Comparison of ENCODE assay signal across 8 cellular contexts in the genomic region with DNA sequence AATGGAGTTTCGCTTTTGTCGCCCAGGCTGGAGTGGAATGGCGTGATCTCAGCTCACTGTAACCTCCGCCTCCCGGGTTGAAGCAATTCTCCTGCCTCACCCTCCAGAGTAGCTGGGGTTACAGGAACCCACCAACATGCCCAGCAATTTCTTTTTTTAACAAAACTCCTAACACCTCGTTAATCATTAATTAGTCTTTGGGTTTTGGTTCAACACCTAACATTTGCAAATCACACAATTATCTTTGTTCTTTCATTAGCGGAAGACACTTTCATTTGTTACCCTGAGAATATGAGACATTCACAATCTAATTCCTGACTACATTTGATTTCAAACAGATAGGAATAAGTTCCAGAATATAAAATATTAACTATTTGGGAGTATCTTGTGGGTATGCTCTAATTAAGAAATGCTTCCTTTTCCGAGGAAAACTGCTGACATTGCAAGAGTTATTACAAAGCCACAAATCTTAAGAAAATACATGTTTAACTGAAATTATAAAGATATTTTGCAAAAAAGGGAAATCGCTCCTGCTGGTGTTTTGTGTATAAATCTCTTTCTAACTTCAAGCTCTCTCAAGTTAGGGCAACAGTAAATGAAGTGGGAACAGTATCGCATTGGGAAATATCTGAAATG. TPM values are rescaled to one million over a fixed set of nuclear protein-coding genes. Genes with fewer than 3 reads are reported as not detected.
DNase-seq lines count a peak whose midpoint lies in the region; ATAC-seq, FAIRE-seq and TF ChIP-seq lines count a peak whose summit lies in the region.

No MANE protein-coding gene starts in this region.

- no peak for FAIRE-seq in endothelial cell of umbilical vein (lab: Jason Lieb, UNC)

- no peaks in the 10 kb centered on the region for H3K27me3 ChIP-seq in CD8-positive, alpha-beta T cell (ENCODE audit: insufficient read depth, low read length)
- no peaks in the 10 kb centered on the region for H3K27me3 ChIP-seq in NT2/D1 (ENCODE audit: insufficient read depth, insufficient read length)
- no peaks in the 10 kb centered on the region for H3K27me3 ChIP-seq in endothelial cell of umbilical vein (ENCODE audit: control insufficient read depth in 2 of 2, insufficient read depth in 2 of 2, low read length in 2 of 2)
- H3K27me3 ChIP-seq in ovary: no peaks in the 10 kb centered on the region

- peak overlapping the region; percentile 79 for H3K4me3 ChIP-seq in CD8-positive, alpha-beta T cell (ENCODE audit: low read depth, low read length)
- H3K4me3 ChIP-seq in NT2/D1 (ENCODE audit: insufficient read length, low read depth) (peak overlapping the region; percentile 78), endothelial cell of umbilical vein (replicated peaks in 1 of 3; ENCODE audit: insufficient read depth in 1 of 3, low read depth in 1 of 3, low read length in 3 of 3) (peak overlapping the region in 2 of 3 experiments; percentile 89 to 97), ovary (peak overlapping the region; percentile 92)

- H3K9me3 Mint-ChIP-seq in CD8-positive, alpha-beta T cell: no peaks in the 10 kb centered on the region

- no peak for TF ChIP-seq CTCF in CD8-positive, alpha-beta T cell (IDR thresholded peaks at IDR 0.05)
- TF ChIP-seq CTCF in endothelial cell of umbilical vein (IDR thresholded peaks at IDR 0.05; ENCODE audit: extremely low read depth in 1 of 2, insufficient read depth in 1 of 2, low read depth in 1 of 2, low read length in 2 of 2) (no peak), ovary (IDR thresholded peaks at IDR 0.05) (no peak)

- POLR2A ChIA-PET in CD8-positive, alpha-beta T cell (lab: Charles Lee): no interaction called here
- POLR2A ChIA-PET in endothelial cell of umbilical vein (lab: Charles Lee): no interaction called here

- TF ChIP-seq EP300 in ovary (IDR thresholded peaks at IDR 0.05): no peak

- WGBS in ovary, 3 donors: 78 to 80% (median 79%) methylated on average over 10 of the region's 10 CpGs

- H3K36me3 Mint-ChIP-seq in CD8-positive, alpha-beta T cell: peaks cover 25% of the 10 kb centered on the region

- H3K27ac Mint-ChIP-seq in CD8-positive, alpha-beta T cell: peak overlapping the region; percentile 100

- H3K79me2 ChIP-seq in endothelial cell of umbilical vein (ENCODE audit: control insufficient read depth, insufficient read depth, low read length): peaks cover 27% of the 10 kb centered on the region

- CTCF ChIA-PET in CD8-positive, alpha-beta T cell (lab: Charles Lee): no interaction called here
- CTCF ChIA-PET in endothelial cell of umbilical vein (lab: Charles Lee): no interaction called here

- dilution Hi-C loops in endothelial cell of umbilical vein (cut with MboI; ENCODE audit: extremely low pct_ligation_motif_present, low sequenced_read_pairs): no loop called here

- H2AFZ ChIP-seq in endothelial cell of umbilical vein (ENCODE audit: low read depth, low read length): peak overlapping the region; percentile 77

- peak overlapping the region; percentile 98 for H3K4me3 Mint-ChIP-seq in CD8-positive, alpha-beta T cell

- H3K9ac ChIP-seq in NT2/D1 (ENCODE audit: insufficient read length, low read depth): no peak overlapping the region
- peak overlapping the region; percentile 98 for H3K9ac ChIP-seq in endothelial cell of umbilical vein (replicated peaks; ENCODE audit: extremely low read depth, insufficient read depth, low read length)

- intact Hi-C loops in CD8-positive, alpha-beta T cell (cut with DNase I, micrococcal nuclease): loop anchor here in 1 of 2 experiments (5.0 to 10.0 kb wide), 4 partner anchors 35 to 1968 kb away; partner anchors contain the start of genes CAV1, ST7 and TES
- intact Hi-C loops in endothelial cell of umbilical vein (cut with micrococcal nuclease) (loop anchor here (5.0 kb wide), 2 partner anchors 200 to 580 kb away; no protein-coding TSS in a partner anchor), ovary (cut with DNase I) (no loop called here)

- peak; percentile 8 for TF ChIP-seq POLR2A in endothelial cell of umbilical vein (IDR thresholded peaks at IDR 0.05; ENCODE audit: low read depth, low read length)
- TF ChIP-seq POLR2A in ovary (IDR thresholded peaks at IDR 0.05): no peak

- H3K4me1 ChIP-seq in CD8-positive, alpha-beta T cell (ENCODE audit: insufficient read depth, low read length): peaks cover 39% of the 10 kb centered on the region
- no peaks in the 10 kb centered on the region for H3K4me1 ChIP-seq in NT2/D1 (ENCODE audit: insufficient read depth, insufficient read length)
- peaks cover 18% of the 10 kb centered on the region for H3K4me1 ChIP-seq in endothelial cell of umbilical vein (ENCODE audit: control insufficient read depth, extremely low read depth, insufficient read depth, low read length)
- H3K4me1 ChIP-seq in ovary (ENCODE audit: insufficient read depth): peaks cover 2% of the 10 kb centered on the region

- H3K9me1 ChIP-seq in endothelial cell of umbilical vein (replicated peaks; ENCODE audit: control insufficient read depth, extremely low read depth, insufficient read depth, low read length): peaks cover 3% of the 10 kb centered on the region

- DNase-seq in CD8-positive, alpha-beta T cell: no peak
- DNase-seq in NT2/D1 (ENCODE audit: low read depth, low spot score) (no peak), endothelial cell of umbilical vein (ENCODE audit: low read depth, low spot score) (no peak), ovary (no peak), ecto neural progenitor cell (ENCODE audit: low spot score) (no peak), NAMALWA (ENCODE audit: low spot score) (no peak), AML-193 (lab: John Stamatoyannopoulos, UW) (no peak)

- no peaks in the 10 kb centered on the region for H4K20me1 ChIP-seq in endothelial cell of umbilical vein (replicated peaks; ENCODE audit: control insufficient read depth, extremely low read depth, insufficient read depth, low read length)

- peak overlapping the region; percentile 85 for H3K4me2 ChIP-seq in endothelial cell of umbilical vein (ENCODE audit: insufficient read depth, low read length)

- BruUV-seq in endothelial cell of umbilical vein (replicated peaks; lab: Mats Ljungman, UMichigan): no TSS peak

- no peaks in the 10 kb centered on the region for H3K27me3 Mint-ChIP-seq in CD8-positive, alpha-beta T cell (ENCODE audit: low read depth)

- no peak for ATAC-seq in CD8-positive, alpha-beta T cell
- no peak for ATAC-seq in GM21367 (IDR thresholded peaks at IDR 0.05; ENCODE audit: unreplicated experiment)

- peaks cover 43% of the 10 kb centered on the region for H3K4me1 Mint-ChIP-seq in CD8-positive, alpha-beta T cell (ENCODE audit: low read depth)

- H3K9me3 ChIP-seq in CD8-positive, alpha-beta T cell (ENCODE audit: low read length): no peaks in the 10 kb centered on the region
- H3K9me3 ChIP-seq in NT2/D1 (ENCODE audit: insufficient read depth, low read length): no peaks in the 10 kb centered on the region
- no peaks in the 10 kb centered on the region for H3K9me3 ChIP-seq in endothelial cell of umbilical vein (replicated peaks; ENCODE audit: control insufficient read depth, insufficient read depth, low read length)
- no peaks in the 10 kb centered on the region for H3K9me3 ChIP-seq in ovary

- H3K27ac ChIP-seq in CD8-positive, alpha-beta T cell (ENCODE audit: low read depth, low read length): peak overlapping the region; percentile 94
- H3K27ac ChIP-seq in endothelial cell of umbilical vein (ENCODE audit: insufficient read depth, low read depth, low read length) (no peak overlapping the region), ovary (no peak overlapping the region)

- H3K36me3 ChIP-seq in CD8-positive, alpha-beta T cell (ENCODE audit: insufficient read depth, low read length): peaks cover 7% of the 10 kb centered on the region
- peaks cover 21% of the 10 kb centered on the region for H3K36me3 ChIP-seq in NT2/D1 (ENCODE audit: insufficient read depth, insufficient read length, low read length)
- peaks cover 0 to 2% of the 10 kb centered on the region in 2 experiments for H3K36me3 ChIP-seq in endothelial cell of umbilical vein (ENCODE audit: control insufficient read depth in 2 of 2, extremely low read depth in 1 of 2, insufficient read depth in 2 of 2, low read length in 2 of 2)
- H3K36me3 ChIP-seq in ovary: no peaks in the 10 kb centered on the region

TF ChIP-seq in endothelial cell of umbilical vein, 7 proteins besides CTCF, POLR2A, EP300 and RAD21:
- no peak for TF ChIP-seq EZH2 (IDR thresholded peaks at IDR 0.05; ENCODE audit: borderline replicate concordance, low read depth, low read length, severe bottlenecking)
- TF ChIP-seq POLR2AphosphoS5 (IDR thresholded peaks at IDR 0.05; ENCODE audit: insufficient read depth, low read depth, low read length): no peak

RNA-seq across cellular contexts. Expression of gene LSM8, which starts 1.2 kb away (rescaled TPM):
- 10 to 100 TPM; 47.2 to 48.4 TPM for total RNA-seq in CD8-positive, alpha-beta T cell
- total RNA-seq in endothelial cell of umbilical vein (34.1 and 39.6 TPM in 2 replicates), ovary (10 to 100 TPM; 16.8 to 31.4 (median 22.9) TPM)
- polyA plus RNA-seq in endothelial cell of umbilical vein (26.8 and 35.1 TPM in 2 replicates), ovary (10 to 100 TPM; 20.8 to 24.3 TPM)
- 98.6 and 107 TPM in 2 replicates for polyA plus RNA-seq in endothelial cell of umbilical vein (2011; cell fraction: cytosol; rRNA removed)
- 44.3 and 50.5 TPM in 2 replicates for polyA plus RNA-seq in endothelial cell of umbilical vein (2011; cell fraction: nucleus; rRNA removed)
- 35.6 and 46.6 TPM in 2 replicates for polyA plus RNA-seq in endothelial cell of umbilical vein (2012)
- polyA minus RNA-seq in endothelial cell of umbilical vein: 41.1 and 43.7 TPM in 2 replicates
- polyA minus RNA-seq in endothelial cell of umbilical vein (2011; cell fraction: cytosol; rRNA and poly(A)+ RNA removed): 17.4 TPM
- polyA minus RNA-seq in endothelial cell of umbilical vein (2011; cell fraction: nucleus; rRNA and poly(A)+ RNA removed): 18.1 and 25.1 TPM in 2 replicates

RNA-seq across cellular contexts. Expression of gene ANKRD7, which starts 41.8 kb away (rescaled TPM):
- not detected for total RNA-seq in CD8-positive, alpha-beta T cell
- total RNA-seq in endothelial cell of umbilical vein: 0.82 TPM in 1 of 2 replicates, not detected in the other
- polyA plus RNA-seq in endothelial cell of umbilical vein: not detected in 2 replicates
- polyA plus RNA-seq in endothelial cell of umbilical vein (2011; cell fraction: cytosol; rRNA removed): 0.06 and 0.11 TPM in 2 replicates
- polyA plus RNA-seq in endothelial cell of umbilical vein (2011; cell fraction: nucleus; rRNA removed): 0.38 and 0.45 TPM in 2 replicates
- polyA plus RNA-seq in endothelial cell of umbilical vein (2012): 0.51 TPM in 1 of 2 replicates, not detected in the other
- 0.70 and 1.00 TPM in 2 replicates for polyA minus RNA-seq in endothelial cell of umbilical vein
- not detected for polyA minus RNA-seq in endothelial cell of umbilical vein (2011; cell fraction: cytosol; rRNA and poly(A)+ RNA removed)
- 1.0 and 1.8 TPM in 2 replicates for polyA minus RNA-seq in endothelial cell of umbilical vein (2011; cell fraction: nucleus; rRNA and poly(A)+ RNA removed)
- total RNA-seq in ovary: 1 to 10 TPM in 4 of 7 donors, under 1 TPM in 2, not detected in 1; 0.71 to 2.3 (median 1.6) TPM
- under 1 TPM in 1 of 2 donors, not detected in 1; 0.23 TPM for polyA plus RNA-seq in ovary
